9 cellular contexts compared by ENCODE assay signal in genomic region chr16:25108054-25108453, GRCh38. TPM values are rescaled to one million over a fixed set of nuclear protein-coding genes. Genes with fewer than 3 reads are reported as not detected.
DNase-seq lines count a peak whose midpoint lies in the region; ATAC-seq, FAIRE-seq and TF ChIP-seq lines count a peak whose summit lies in the region.
"Had no signal": no experiment of that assay in that cellular context is flagged by ENCODE, and none has a peak within 500 bp of the region (broad histone marks: within the 10 kb centered on the region; RNA-seq: fewer than 3 reads in every experiment).

No MANE protein-coding gene starts in this region.

- CTCF ChIA-PET in HepG2 (lab: Yijun Ruan, JAX; ENCODE audit: low intra/inter-chr PET ratio, low total read pairs) = no interaction called here

- peaks cover 10% of the 10 kb centered on the region for H3K79me2 ChIP-seq in HepG2 (ENCODE audit: insufficient read depth, low read length)

- peaks cover 45% of the 10 kb centered on the region for H3K4me1 ChIP-seq in HepG2 (ENCODE audit: insufficient read depth, low read length)
- H3K4me1 ChIP-seq in right lobe of liver = peaks cover 0 to 38% (median 10%) of the 10 kb centered on the region in 4 donors

- no peaks in the 10 kb centered on the region for H4K20me1 ChIP-seq in HepG2 (ENCODE audit: insufficient read depth, low read length)

- H3K36me3 ChIP-seq in HepG2 (replicated peaks in 1 of 2; ENCODE audit: control insufficient read depth in 1 of 2, insufficient read depth in 2 of 2, low read length in 2 of 2) (no peaks in the 10 kb centered on the region), right lobe of liver (no peaks in the 10 kb centered on the region)

- H3K27me3 Mint-ChIP-seq in T-helper 17 cell (no peaks in the 10 kb centered on the region), type B pancreatic cell (peaks cover 5% of the 10 kb centered on the region)

- peak overlapping the region; percentile 86 for H3K4me2 ChIP-seq in HepG2 (ENCODE audit: low read depth, low read length)

- H3K27ac Mint-ChIP-seq in T-helper 17 cell (peak overlapping the region; percentile 94), type B pancreatic cell (peak overlapping the region; percentile 93)

- H3K36me3 Mint-ChIP-seq in T-helper 17 cell (ENCODE audit: low read depth) (peaks cover 3% of the 10 kb centered on the region), type B pancreatic cell (no peaks in the 10 kb centered on the region)

- H2AFZ ChIP-seq in HepG2 (ENCODE audit: low read length) = no peak overlapping the region

- intact Hi-C loops in HepG2 (cut with micrococcal nuclease; ENCODE audit: unreplicated experiment) (loop anchor here (5.0 to 10.0 kb wide), 2 partner anchors 41 to 273 kb away; no protein-coding TSS in a partner anchor), right lobe of liver (cut with DNase I) (no loop called here)

- no peak overlapping the region for H3K27ac ChIP-seq in HepG2 (ENCODE audit: extremely low read length, insufficient read depth, low read length)
- H3K27ac ChIP-seq in right lobe of liver = no peak overlapping the region

- ATAC-seq in HepG2 (no peak), right lobe of liver (no peak), T-helper 17 cell (no peak), GM18870 (IDR thresholded peaks at IDR 0.05; ENCODE audit: unreplicated experiment) (no peak), GM19324 (IDR thresholded peaks at IDR 0.05; ENCODE audit: low FRiP score, unreplicated experiment) (no peak)

- TF ChIP-seq RAD21 in HepG2 (CRISPR knock-in tag; IDR thresholded peaks at IDR 0.05) = no peak

- H3K4me1 Mint-ChIP-seq in T-helper 17 cell = peaks cover 31% of the 10 kb centered on the region
- H3K4me1 Mint-ChIP-seq in type B pancreatic cell (ENCODE audit: unreplicated experiment) = peaks cover 28% of the 10 kb centered on the region

- H3K9me3 ChIP-seq in HepG2 (ENCODE audit: low read length) (no peaks in the 10 kb centered on the region), right lobe of liver (no peaks in the 10 kb centered on the region), T-helper 17 cell (ENCODE audit: control insufficient read depth, low read length, poor library complexity, severe bottlenecking) (no peaks in the 10 kb centered on the region)

- DNase-seq in HepG2 (ENCODE audit: low spot score) = peak; percentile 59
- no peak for DNase-seq in right lobe of liver
- peak in 1 of 3 donors; percentile 20 for DNase-seq in T-helper 17 cell
- peak; percentile 7 for DNase-seq in choroid plexus epithelial cell (ENCODE audit: low read depth)
- no peak for DNase-seq in type B pancreatic cell (ENCODE audit: extremely low spot score, unreplicated experiment)
- no peak for DNase-seq in amniotic stem cell (lab: John Stamatoyannopoulos, UW)
- DNase-seq: occipital lobe had no signal

- peak; percentile 8 for FAIRE-seq in HepG2 (lab: Jason Lieb, UNC)

- H3K27me3 ChIP-seq in HepG2 (ENCODE audit: control insufficient read depth in 1 of 2, insufficient read depth in 2 of 2, low read length in 2 of 2) (no peaks in the 10 kb centered on the region; a peak in 1 of 5 replicates), right lobe of liver (no peaks in the 10 kb centered on the region)

- no peaks in the 10 kb centered on the region for H3K9me3 Mint-ChIP-seq in type B pancreatic cell

- no peak overlapping the region for H3K9ac ChIP-seq in HepG2 (ENCODE audit: insufficient read depth, low read depth, low read length)

- TF ChIP-seq POLR2A in HepG2 (IDR thresholded peaks at IDR 0.05; ENCODE audit: insufficient read depth in 1 of 2, low read depth in 2 of 2, low read length in 2 of 2) (no peak), right lobe of liver (IDR thresholded peaks at IDR 0.05) (no peak)

- no peak for TF ChIP-seq EP300 in HepG2 (IDR thresholded peaks at IDR 0.05; ENCODE audit: low read depth in 2 of 2, low read length in 2 of 2)
- TF ChIP-seq EP300 in HepG2 (CRISPR knock-in tag; IDR thresholded peaks at IDR 0.05; ENCODE audit: borderline replicate concordance) = no peak

- POLR2A ChIA-PET in HepG2 (lab: Yijun Ruan, JAX) = interaction anchor here (1.6 to 3.4 kb wide), 2 partner anchors 41 to 108 kb away, joined by 6 to 15 read pairs; no protein-coding TSS in a partner anchor

- BruUV-seq in HepG2 (replicated peaks; lab: Mats Ljungman, UMichigan) = no TSS peak

- WGBS in HepG2 (ENCODE audit: low lambda C conversion rate) = 41% methylated on average over 3 of the region's 3 CpGs
- WGBS in right lobe of liver (ENCODE audit: insufficient coverage, low coverage, low lambda C conversion rate, missing lambda C conversion rate) = no CpG with 5 or more reads among the region's 3 CpGs

- H3K4me3 ChIP-seq in HepG2 (replicated peaks in 1 of 3; ENCODE audit: insufficient read depth in 1 of 3, low read depth in 2 of 3, low read length in 3 of 3) (no peak overlapping the region), right lobe of liver (no peak overlapping the region), choroid plexus epithelial cell (ENCODE audit: low read depth, low read length) (no peak overlapping the region)

- H3K4me3 Mint-ChIP-seq in T-helper 17 cell = peak overlapping the region; percentile 98
- H3K4me3 Mint-ChIP-seq in type B pancreatic cell = peak overlapping the region; percentile 99

- in situ Hi-C loops in HepG2 (cut with HindIII; ENCODE audit: extremely low pct_ligation_motif_present, low pct_unique_long_range_greater_than_20kb) = loop anchor here (5.0 kb wide), 1 partner anchor 46 kb away; no protein-coding TSS in a partner anchor

- peak; percentile 67 for TF ChIP-seq CTCF in HepG2 (CRISPR knock-in tag; IDR thresholded peaks at IDR 0.05)
- TF ChIP-seq CTCF in right lobe of liver (IDR thresholded peaks at IDR 0.05) = no peak
- no peak for TF ChIP-seq CTCF in choroid plexus epithelial cell (conservative IDR thresholded peaks at IDR 0.05; ENCODE audit: low read depth, low read length)
- no peak for TF ChIP-seq CTCF in type B pancreatic cell (conservative IDR thresholded peaks at IDR 0.05)

TF ChIP-seq in HepG2, 621 proteins besides CTCF, POLR2A, EP300 and RAD21 (continues in another document):
- TF ChIP-seq YY1 (IDR thresholded peaks at IDR 0.05; ENCODE audit: insufficient read depth, insufficient replicate concordance, low read depth, low read length) (no peak), PBX3 (CRISPR knock-in tag; IDR thresholded peaks at IDR 0.05; ENCODE audit: borderline replicate concordance) (no peak), ZC3H4 (CRISPR knock-in tag; IDR thresholded peaks at IDR 0.05; ENCODE audit: borderline replicate concordance) (no peak), NCOA1 (CRISPR knock-in tag; IDR thresholded peaks at IDR 0.05) (no peak), ZNF800 (CRISPR knock-in tag; IDR thresholded peaks at IDR 0.05) (no peak), ZFP82 (CRISPR knock-in tag; IDR thresholded peaks at IDR 0.05; ENCODE audit: borderline replicate concordance) (no peak)

RNA-seq across cellular contexts. Expression of gene LCMT1, which starts 3.5 kb away (rescaled TPM):
- total RNA-seq in HepG2 (2016; rRNA removed; fragmentation: Illumina TruSeq; extraction: Trizol) (48.7 and 56.5 TPM in 2 replicates), right lobe of liver (10 to 100 TPM in 3 of 6 experiments, 1 to 10 TPM in 3; 6.2 to 12.0 (median 8.9) TPM), T-helper 17 cell (10 to 100 TPM; 34.4 to 43.4 TPM), type B pancreatic cell (ENCODE audit: low replicate concordance) (63.8 and 65.7 TPM in 2 replicates)
- total RNA-seq in HepG2 (2016; cell fraction: cytosol; rRNA removed; fragmentation: Illumina TruSeq; extraction: Trizol; ENCODE audit: low read depth) = 67.0 and 75.9 TPM in 2 replicates
- 51.5 and 57.1 TPM in 2 replicates for total RNA-seq in HepG2 (2016; cell fraction: insoluble cytoplasmic fraction; rRNA removed; fragmentation: Illumina TruSeq; extraction: Trizol)
- 81.3 and 87.0 TPM in 2 replicates for total RNA-seq in HepG2 (2016; cell fraction: membrane; rRNA removed; fragmentation: Illumina TruSeq; extraction: Trizol)
- 28.0 and 34.4 TPM in 2 replicates for total RNA-seq in HepG2 (2016; cell fraction: nucleus; rRNA removed; fragmentation: Illumina TruSeq; extraction: Trizol)
- 41.2 and 43.7 TPM in 2 replicates for polyA plus RNA-seq in HepG2 (2011; rRNA removed)
- 42.6 and 51.2 TPM in 2 replicates for polyA plus RNA-seq in HepG2 (2011; cell fraction: cytosol; rRNA removed)
- 23.2 and 26.4 TPM in 2 replicates for polyA plus RNA-seq in HepG2 (2011; cell fraction: nucleus; rRNA removed)
- polyA plus RNA-seq in HepG2 (2012) = 67.7 and 68.8 TPM in 2 replicates
- 61.9 and 62.5 TPM in 2 replicates for polyA plus RNA-seq in HepG2 (2016; cell fraction: cytosol; fragmentation: Illumina TruSeq; extraction: Trizol; ENCODE audit: low read depth)
- 64.0 and 66.9 TPM in 2 replicates for polyA plus RNA-seq in HepG2 (2016; cell fraction: insoluble cytoplasmic fraction; fragmentation: Illumina TruSeq; extraction: Trizol; ENCODE audit: low read depth)
- polyA plus RNA-seq in HepG2 (2016; cell fraction: membrane; fragmentation: Illumina TruSeq; extraction: Trizol; ENCODE audit: low read depth) = 79.0 and 84.0 TPM in 2 replicates
- 40.6 and 45.1 TPM in 2 replicates for polyA plus RNA-seq in HepG2 (2016; cell fraction: nucleus; fragmentation: Illumina TruSeq; extraction: Trizol; ENCODE audit: insufficient read depth, low read depth)
- polyA minus RNA-seq in HepG2 (2011; rRNA and poly(A)+ RNA removed; ENCODE audit: low replicate concordance) = 27.8 and 49.9 TPM in 2 replicates
- polyA minus RNA-seq in HepG2 (2011; cell fraction: cytosol; rRNA and poly(A)+ RNA removed) = 31.9 and 34.4 TPM in 2 replicates
- polyA minus RNA-seq in HepG2 (2011; cell fraction: nucleus; rRNA and poly(A)+ RNA removed) = 43.3 and 57.2 TPM in 2 replicates

Comparison
In these comparisons a context has a peak if more than half of its experiments do, and no peak if none do; other contexts are left out.
1. DNase-seq: peak in HepG2 (single experiment) and choroid plexus epithelial cell (single experiment); none in right lobe of liver (0 of 3), type B pancreatic cell (single experiment) and amniotic stem cell (single experiment).